ENCODE assay signal across 8 cellular contexts in the genomic region with DNA sequence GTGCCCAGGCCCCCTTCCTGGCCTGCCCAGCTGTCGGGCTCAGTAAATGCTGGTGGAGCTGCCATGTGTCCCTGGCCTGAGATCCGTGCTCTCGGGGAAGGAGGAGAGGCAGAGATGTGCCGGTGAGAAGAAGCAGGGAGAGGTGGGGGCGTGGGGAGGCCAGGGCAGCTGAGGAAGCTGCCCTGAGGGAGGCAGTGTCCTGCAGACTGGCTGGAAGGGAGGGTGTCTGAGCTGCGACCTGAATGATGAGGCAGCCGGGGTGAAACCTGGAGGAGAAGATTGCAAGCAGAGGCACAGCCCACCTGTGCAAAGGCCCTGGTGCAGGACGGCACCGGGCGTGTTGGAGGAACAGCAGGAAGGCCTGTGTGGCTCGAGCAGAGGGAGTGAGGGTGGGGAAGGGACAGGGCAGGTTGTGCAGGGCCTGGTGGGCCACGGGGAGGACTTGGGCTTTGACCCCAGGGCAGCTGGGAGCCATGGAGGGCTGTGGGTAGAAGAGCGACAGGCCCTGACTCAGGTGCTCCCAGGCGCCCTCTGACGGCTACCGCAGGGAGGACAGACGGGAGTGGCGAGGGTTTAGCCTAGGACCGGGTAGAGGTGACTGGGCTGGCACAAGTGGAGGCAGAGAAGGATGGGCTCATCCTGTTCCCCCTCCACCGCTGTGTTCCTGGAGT. TPM values are rescaled to one million over a fixed set of nuclear protein-coding genes. Genes with fewer than 3 reads are reported as not detected.
DNase-seq lines count a peak whose midpoint lies in the region; ATAC-seq and TF ChIP-seq lines count a peak whose summit lies in the region.

No MANE protein-coding gene starts in this region.

- H3K9ac ChIP-seq in OCI-LY1 (ENCODE audit: low read length), result no peak overlapping the region

- no peaks in the 10 kb centered on the region for H4K20me1 ChIP-seq in OCI-LY1 (ENCODE audit: insufficient read depth, low read length)

- H3K79me2 ChIP-seq in OCI-LY1 (ENCODE audit: insufficient read depth, low read length), result no peaks in the 10 kb centered on the region

- H3K4me1 ChIP-seq in OCI-LY1 (ENCODE audit: insufficient read depth, low read length, severe bottlenecking), result peaks cover 8% of the 10 kb centered on the region

- no peak overlapping the region for H2AFZ ChIP-seq in OCI-LY1 (ENCODE audit: low read length)

- H3F3A ChIP-seq in OCI-LY1 (ENCODE audit: insufficient read depth, low read length), result no peaks in the 10 kb centered on the region

- no peak overlapping the region for H3K4me2 ChIP-seq in OCI-LY1 (ENCODE audit: low read length)

- H3K27ac ChIP-seq in OCI-LY1 (ENCODE audit: low read depth, low read length, poor library complexity, severe bottlenecking), result no peak overlapping the region

- no peak for ATAC-seq in HG03139 (IDR thresholded peaks at IDR 0.05; ENCODE audit: unreplicated experiment)
- ATAC-seq in HG03457 (IDR thresholded peaks at IDR 0.05; ENCODE audit: unreplicated experiment), result no peak

- no peak overlapping the region for H3K4me3 ChIP-seq in OCI-LY1 (ENCODE audit: low read depth, low read length, poor library complexity, severe bottlenecking)
- H3K4me3 ChIP-seq in fibroblast of pulmonary artery (replicated peaks; ENCODE audit: low read depth, low read length), result no peak overlapping the region

- no peaks in the 10 kb centered on the region for H3K9me2 ChIP-seq in OCI-LY1 (ENCODE audit: low read depth, low read length)

- H3K36me3 ChIP-seq in OCI-LY1 (ENCODE audit: insufficient read depth, low read length), result peaks cover 35% of the 10 kb centered on the region

- H3K9me3 ChIP-seq in OCI-LY1 (ENCODE audit: low read length), result no peaks in the 10 kb centered on the region

- H3K27me3 ChIP-seq in OCI-LY1 (ENCODE audit: insufficient read depth, low read length), result no peaks in the 10 kb centered on the region

- DNase-seq in NCI-H748 (lab: John Stamatoyannopoulos, UW; ENCODE audit: unreplicated experiment) (peak; percentile 33), NCI-H748 treated with DMSO at 0.1 percent for 48 hours (lab: John Stamatoyannopoulos, UW) (no peak), activated T-cell treated with anti-CD3 and anti-CD28 coated beads for 48 hours (ENCODE audit: low read depth) (peak; percentile 63), fibroblast of pulmonary artery (ENCODE audit: low read depth) (peak; percentile 33), posterior vena cava (ENCODE audit: low spot score) (peak; percentile 89)

- intact Hi-C loops in posterior vena cava (cut with DNase I), result no loop called here

- TF ChIP-seq CTCF in OCI-LY1 (IDR thresholded peaks at IDR 0.05; ENCODE audit: low read length) (peak; percentile 70), fibroblast of pulmonary artery (IDR thresholded peaks at IDR 0.05; ENCODE audit: low read length, missing control alignments) (peak; percentile 69)

RNA-seq across cellular contexts. Expression of a gene that starts 14.0 kb away (rescaled TPM):
- total RNA-seq in posterior vena cava, result not detected

RNA-seq across cellular contexts. Expression of a gene that starts 24.8 kb away (rescaled TPM):
- 10 to 100 TPM; 37.7 to 40.4 TPM for total RNA-seq in posterior vena cava

RNA-seq across cellular contexts. Expression of a gene that starts 31.9 kb away (rescaled TPM):
- 1 to 10 TPM; 1.7 to 3.1 TPM for total RNA-seq in posterior vena cava
